In the genomic region with DNA sequence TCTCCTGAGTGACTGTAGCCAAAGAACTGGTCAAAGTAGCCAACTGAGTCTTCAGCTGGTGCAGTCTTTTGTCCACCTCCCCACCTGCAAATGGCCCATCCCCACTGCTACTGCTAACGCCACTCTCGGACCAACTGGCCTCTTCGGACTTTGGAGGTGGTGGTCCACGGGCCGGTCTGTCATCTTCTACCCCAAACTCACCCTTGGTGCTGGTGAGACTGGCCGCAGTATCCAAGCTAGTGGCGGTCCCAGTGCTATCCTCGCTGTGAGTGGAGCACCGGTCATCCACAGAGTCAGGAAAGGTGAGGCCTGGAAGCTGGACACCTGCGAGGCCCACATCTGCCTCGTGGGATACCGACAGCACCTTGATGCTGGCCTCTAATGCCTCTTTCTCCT, we compare ENCODE assay signal across 8 cellular contexts. TPM values are rescaled to one million over a fixed set of nuclear protein-coding genes. Genes with fewer than 3 reads are reported as not detected.
A peak's percentile ranks its signal among the peaks of the same experiment; 100 is the strongest.
DNase-seq lines count a peak whose midpoint lies in the region; ATAC-seq, FAIRE-seq and TF ChIP-seq lines count a peak whose summit lies in the region.

No MANE protein-coding gene starts in this region.

- no peaks in the 10 kb centered on the region for H3K9me3 ChIP-seq in A549
- H3K9me3 ChIP-seq in HUES64 (ENCODE audit: insufficient read depth, low read depth, low read length) = no peaks in the 10 kb centered on the region; the same call in 1 of the 2 replicates
- H3K9me3 ChIP-seq in mucosa of stomach (ENCODE audit: control insufficient read depth, low read length) = no peaks in the 10 kb centered on the region

- CTCF ChIA-PET in A549 (lab: Yijun Ruan, JAX) = interaction anchor here (1.3 kb wide), 1 partner anchor 10 kb away, joined by 3 read pairs; no protein-coding TSS in a partner anchor

- H3K27me3 ChIP-seq in HUES64 (ENCODE audit: insufficient read depth, low read length) (peaks cover 25% of the 10 kb centered on the region), mucosa of stomach (ENCODE audit: control insufficient read depth, insufficient read depth, low read length) (no peaks in the 10 kb centered on the region)

- H3K4me1 ChIP-seq in A549 (peaks cover 23% of the 10 kb centered on the region), HUES64 (ENCODE audit: insufficient read depth, low read length) (peaks cover 10% of the 10 kb centered on the region; the same call in 1 of the 2 replicates), mucosa of stomach (ENCODE audit: control insufficient read depth, insufficient read depth, low read length) (peaks cover 37% of the 10 kb centered on the region)

- peaks cover 42% of the 10 kb centered on the region for H3K36me3 ChIP-seq in HUES64 (ENCODE audit: insufficient read depth, low read length)
- H3K36me3 ChIP-seq in mucosa of stomach (ENCODE audit: control insufficient read depth, insufficient read depth, low read length) = no peaks in the 10 kb centered on the region

- WGBS in A549 (ENCODE audit: missing lambda C conversion rate) = 15% methylated on average over 12 of the region's 12 CpGs
- WGBS in HUES64 = 39% methylated on average over 12 of the region's 12 CpGs

- TF ChIP-seq RAD21 in A549 (conservative IDR thresholded peaks at IDR 0.05 in 1 of 2, IDR thresholded peaks at IDR 0.05 in 1 of 2) = no peak

- no peak for DNase-seq in A549 (ENCODE audit: low read depth in 1 of 2, low spot score in 1 of 2)
- no peak for DNase-seq in cardiac fibroblast (ENCODE audit: low read depth in 2 of 2)
- DNase-seq in GM12892 (ENCODE audit: insufficient read length) = no peak
- DNase-seq in NCI-H748 (lab: John Stamatoyannopoulos, UW; ENCODE audit: unreplicated experiment) = no peak
- no peak for DNase-seq in NCI-H128 (lab: John Stamatoyannopoulos, UW; ENCODE audit: unreplicated experiment)

- peak overlapping the region; percentile 96 for H3K4me3 ChIP-seq in A549
- H3K4me3 ChIP-seq in HUES64 (ENCODE audit: low read length) = peak overlapping the region; percentile 89
- H3K4me3 ChIP-seq in cardiac fibroblast (replicated peaks in 1 of 2; ENCODE audit: low read depth in 2 of 2, low read length in 2 of 2) = peak overlapping the region; percentile 86 to 91
- H3K4me3 ChIP-seq in mucosa of stomach (ENCODE audit: low read length) = peak overlapping the region; percentile 85

- TF ChIP-seq EP300 in A549 (IDR thresholded peaks at IDR 0.05) = no peak

- peak overlapping the region; percentile 86 to 88 for H3K27ac ChIP-seq in A549
- H3K27ac ChIP-seq in HUES64 (ENCODE audit: low read depth, low read length) = no peak overlapping the region

- TF ChIP-seq POLR2A in A549 (IDR thresholded peaks at IDR 0.05; ENCODE audit: low read length) (no peak), GM12892 (IDR thresholded peaks at IDR 0.05; ENCODE audit: low read depth, low read length) (no peak)

- TF ChIP-seq CTCF in A549 (IDR thresholded peaks at IDR 0.05) (no peak), cardiac fibroblast (IDR thresholded peaks at IDR 0.05; ENCODE audit: low read depth, low read length) (no peak)

- POLR2A ChIA-PET in A549 (lab: Yijun Ruan, JAX) = no interaction called here

- H3K9ac ChIP-seq in HUES64 (ENCODE audit: low read depth, low read length) = peak overlapping the region; percentile 72
- H3K9ac ChIP-seq in mucosa of stomach (ENCODE audit: low read length) = peak overlapping the region; percentile 88

- ATAC-seq in A549 = no peak
- no peak for ATAC-seq in GM21390 (IDR thresholded peaks at IDR 0.05; ENCODE audit: unreplicated experiment)

- FAIRE-seq in A549 (lab: Jason Lieb, UNC) (no peak), GM12892 (lab: Jason Lieb, UNC) (no peak)

- peak overlapping the region; percentile 98 for H3K4me2 ChIP-seq in A549

TF ChIP-seq in A549, 52 proteins besides CTCF, POLR2A, EP300 and RAD21:
- TF ChIP-seq HEYL (CRISPR knock-in tag; IDR thresholded peaks at IDR 0.05) (no peak), NPAS2 (CRISPR knock-in tag; IDR thresholded peaks at IDR 0.05; ENCODE audit: borderline replicate concordance) (no peak), ZFP36 (IDR thresholded peaks at IDR 0.05; ENCODE audit: borderline replicate concordance, partially characterized antibody) (no peak), CEBPB (IDR thresholded peaks at IDR 0.05) (no peak), JUN (IDR thresholded peaks at IDR 0.05) (no peak), RCOR1 (IDR thresholded peaks at IDR 0.05; ENCODE audit: low read depth, low read length) (no peak), ZNF302 (CRISPR knock-in tag; IDR thresholded peaks at IDR 0.05) (no peak)
- TF ChIP-seq, protein P1, sequence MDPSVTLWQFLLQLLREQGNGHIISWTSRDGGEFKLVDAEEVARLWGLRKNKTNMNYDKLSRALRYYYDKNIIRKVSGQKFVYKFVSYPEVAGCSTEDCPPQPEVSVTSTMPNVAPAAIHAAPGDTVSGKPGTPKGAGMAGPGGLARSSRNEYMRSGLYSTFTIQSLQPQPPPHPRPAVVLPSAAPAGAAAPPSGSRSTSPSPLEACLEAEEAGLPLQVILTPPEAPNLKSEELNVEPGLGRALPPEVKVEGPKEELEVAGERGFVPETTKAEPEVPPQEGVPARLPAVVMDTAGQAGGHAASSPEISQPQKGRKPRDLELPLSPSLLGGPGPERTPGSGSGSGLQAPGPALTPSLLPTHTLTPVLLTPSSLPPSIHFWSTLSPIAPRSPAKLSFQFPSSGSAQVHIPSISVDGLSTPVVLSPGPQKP (IDR thresholded peaks at IDR 0.05; ENCODE audit: low read depth, low read length) = no peak

RNA-seq across cellular contexts. Expression of gene GCC1, which starts 0.8 kb away (rescaled TPM):
- polyA plus RNA-seq in A549 (2011; rRNA removed) (15.7 and 15.8 TPM in 2 replicates), A549 (2017; fragmentation: RNase III; extraction: RNeasy Plus Mini Kit Qiagen cat#74134 plus additional on column Dnase treatment) (11.8 to 13.4 TPM (median 12.5 TPM) in 3 replicates)
- 3.8 and 4.5 TPM in 2 replicates for polyA plus RNA-seq in A549 (2012; cell fraction: cytosol; rRNA removed)
- polyA plus RNA-seq in A549 (2012; cell fraction: nucleus; rRNA removed) = 3.4 and 3.8 TPM in 2 replicates
- 25.7 and 26.0 TPM in 2 replicates for polyA minus RNA-seq in A549 (2011; rRNA and poly(A)+ RNA removed)
- polyA plus RNA-seq in HUES64 (2013, experiment 1 of 2) = 9.7 TPM
- polyA plus RNA-seq in HUES64 (2013, experiment 2 of 2) = 9.9 TPM
- polyA plus RNA-seq in GM12892 (2012; ENCODE audit: missing spikeins) = 5.8 TPM

RNA-seq across cellular contexts. Expression of gene ARF5, which starts 3.6 kb away (rescaled TPM):
- polyA plus RNA-seq in A549 (2011; rRNA removed) = 150 and 163 TPM in 2 replicates
- 242 and 278 TPM in 2 replicates for polyA plus RNA-seq in A549 (2012; cell fraction: cytosol; rRNA removed)
- polyA plus RNA-seq in A549 (2012; cell fraction: nucleus; rRNA removed) = 215 and 226 TPM in 2 replicates
- 163 to 175 TPM (median 172 TPM) in 3 replicates for polyA plus RNA-seq in A549 (2017; fragmentation: RNase III; extraction: RNeasy Plus Mini Kit Qiagen cat#74134 plus additional on column Dnase treatment)
- 93.4 and 96.5 TPM in 2 replicates for polyA minus RNA-seq in A549 (2011; rRNA and poly(A)+ RNA removed)
- 150 TPM for polyA plus RNA-seq in HUES64 (2013, experiment 1 of 2)
- polyA plus RNA-seq in HUES64 (2013, experiment 2 of 2) = 156 TPM
- polyA plus RNA-seq in GM12892 (2012; ENCODE audit: missing spikeins) = 104 TPM

RNA-seq across cellular contexts. Expression of gene FSCN3, which starts 8.9 kb away (rescaled TPM):
- polyA plus RNA-seq in A549 (2011; rRNA removed) (0.09 and 0.31 TPM in 2 replicates), A549 (2017; fragmentation: RNase III; extraction: RNeasy Plus Mini Kit Qiagen cat#74134 plus additional on column Dnase treatment) (0.15 to 0.42 TPM (median 0.26 TPM) in 3 replicates)
- 0.76 and 1.0 TPM in 2 replicates for polyA plus RNA-seq in A549 (2012; cell fraction: cytosol; rRNA removed)
- 1.1 and 2.7 TPM in 2 replicates for polyA plus RNA-seq in A549 (2012; cell fraction: nucleus; rRNA removed)
- 0.44 and 0.54 TPM in 2 replicates for polyA minus RNA-seq in A549 (2011; rRNA and poly(A)+ RNA removed)
- 0.90 TPM for polyA plus RNA-seq in HUES64 (2013, experiment 1 of 2)
- 2.7 TPM for polyA plus RNA-seq in HUES64 (2013, experiment 2 of 2)
- polyA plus RNA-seq in GM12892 (2012; ENCODE audit: missing spikeins) = 0.47 TPM

RNA-seq across cellular contexts. Expression of gene PAX4, which starts 33.3 kb away (rescaled TPM):
- polyA plus RNA-seq in A549 (2011; rRNA removed) (not detected in 2 replicates), A549 (2017; fragmentation: RNase III; extraction: RNeasy Plus Mini Kit Qiagen cat#74134 plus additional on column Dnase treatment) (not detected in 3 replicates)
- not detected in 2 replicates for polyA plus RNA-seq in A549 (2012; cell fraction: cytosol; rRNA removed)
- not detected in 2 replicates for polyA plus RNA-seq in A549 (2012; cell fraction: nucleus; rRNA removed)
- polyA minus RNA-seq in A549 (2011; rRNA and poly(A)+ RNA removed) = not detected in 2 replicates
- not detected for polyA plus RNA-seq in HUES64 (2013, experiment 1 of 2)
- polyA plus RNA-seq in HUES64 (2013, experiment 2 of 2) = not detected
- not detected for polyA plus RNA-seq in GM12892 (2012; ENCODE audit: missing spikeins)
